11 cellular contexts compared by ENCODE assay signal in genomic region chr1:77834771-77835334, GRCh38. TPM values are rescaled to one million over a fixed set of nuclear protein-coding genes. Genes with fewer than 3 reads are reported as not detected.
DNase-seq lines count a peak whose midpoint lies in the region; ATAC-seq and TF ChIP-seq lines count a peak whose summit lies in the region.
"Had no signal": no experiment of that assay in that cellular context is flagged by ENCODE, and none has a peak within 500 bp of the region (broad histone marks: within the 10 kb centered on the region; RNA-seq: fewer than 3 reads in every experiment).

No MANE protein-coding gene starts in this region.

- no peaks in the 10 kb centered on the region for H3K9me3 Mint-ChIP-seq in activated CD4-positive, alpha-beta T cell treated with anti-CD3 and anti-CD28 coated beads, Interleukin-2, amount 10 ng/mL, durations not matched to agents 24 days and 14 days
- H3K9me3 Mint-ChIP-seq in stimulated activated effector memory CD8-positive, alpha-beta T cell treated with anti-CD3 and anti-CD28 coated beads, Interleukin-12 subunit alpha, Interleukin-12 subunit beta, amount 100 ng/mL, for 72 hours, result no peaks in the 10 kb centered on the region
- H3K9me3 Mint-ChIP-seq: activated naive CD4-positive, alpha-beta T cell treated with anti-CD3 and anti-CD28 coated beads, Interleukin-2, amount 50 U/mL, for 24 hours had no signal

- H3K9ac ChIP-seq in fibroblast of lung (ENCODE audit: insufficient read depth, low read length), result no peak overlapping the region

- H3K9me3 ChIP-seq in fibroblast of lung (ENCODE audit: control insufficient read depth, insufficient read depth, low read depth, low read length), result no peaks in the 10 kb centered on the region

- TF ChIP-seq CTCF in BJ (IDR thresholded peaks at IDR 0.05; ENCODE audit: insufficient read depth, low read depth, low read length) (no peak), fibroblast of lung (conservative IDR thresholded peaks at IDR 0.05 in 1 of 2, IDR thresholded peaks at IDR 0.05 in 1 of 2; ENCODE audit: low read depth in 1 of 2, low read length in 2 of 2) (no peak)

- no peaks in the 10 kb centered on the region for H3K4me1 Mint-ChIP-seq in activated CD4-positive, alpha-beta T cell treated with anti-CD3 and anti-CD28 coated beads, Interleukin-2, amount 10 ng/mL, durations not matched to agents 24 days and 14 days
- H3K4me1 Mint-ChIP-seq in stimulated activated effector memory CD8-positive, alpha-beta T cell treated with anti-CD3 and anti-CD28 coated beads, Interleukin-12 subunit alpha, Interleukin-12 subunit beta, amount 100 ng/mL, for 72 hours, result peaks cover 6% of the 10 kb centered on the region

- H4K20me1 ChIP-seq in fibroblast of lung (ENCODE audit: control insufficient read depth, extremely low read depth, insufficient read depth, low read length), result no peaks in the 10 kb centered on the region

- intact Hi-C loops in activated CD4-positive, alpha-beta T cell treated with anti-CD3 and anti-CD28 coated beads, Interleukin-2, amount 10 ng/mL, durations not matched to agents 24 days and 14 days (cut with micrococcal nuclease), result no loop called here

- H3K79me2 ChIP-seq in fibroblast of lung (ENCODE audit: control insufficient read depth, insufficient read depth, low read length), result no peaks in the 10 kb centered on the region

- DNase-seq in BJ (ENCODE audit: low read depth), result peak; percentile 45
- peak; percentile 98 for DNase-seq in NCI-H526 treated with DMSO at 0.1 percent for 48 hours (lab: John Stamatoyannopoulos, UW)
- DNase-seq in fibroblast of lung (ENCODE audit: low read depth in 2 of 2), result peak; percentile 71 to 94
- DNase-seq in non-pigmented ciliary epithelial cell (ENCODE audit: low read depth), result peak; percentile 28
- no peak for DNase-seq in activated CD4-positive, alpha-beta T cell treated with anti-CD3 and anti-CD28 coated beads, Interleukin-2, amount 10 ng/mL, durations not matched to agents 24 days and 14 days
- no peak for DNase-seq in stimulated activated effector memory CD8-positive, alpha-beta T cell treated with anti-CD3 and anti-CD28 coated beads, Interleukin-12 subunit alpha, Interleukin-12 subunit beta, amount 100 ng/mL, for 72 hours (ENCODE audit: low spot score in 2 of 2)
- no peak for DNase-seq in activated effector memory CD4-positive, alpha-beta T cell treated with Interleukin-2 at 50 U/mL for 16 hours
- DNase-seq: NCI-H1436 treated with DMSO at 0.1 percent for 48 hours; stimulated activated CD4-positive, alpha-beta T cell treated with anti-CD3 and anti-CD28 coated beads, Interleukin-2, amount 100 ng/mL, for 24 hours had no signal

- no peak overlapping the region for H2AFZ ChIP-seq in fibroblast of lung (ENCODE audit: low read length)

- no peak for ATAC-seq in GM19035 (IDR thresholded peaks at IDR 0.05; ENCODE audit: unreplicated experiment)
- ATAC-seq in stimulated activated effector memory CD8-positive, alpha-beta T cell treated with anti-CD3 and anti-CD28 coated beads, Interleukin-12 subunit alpha, Interleukin-12 subunit beta, amount 100 ng/mL, for 72 hours, result no peak

- H3K36me3 ChIP-seq in BJ (ENCODE audit: control insufficient read depth, insufficient read depth, low read length), result 0 out of 2 replicates have a peak, but pooled peaks cover 1% of the 10 kb centered on the region
- H3K36me3 ChIP-seq in fibroblast of lung (ENCODE audit: control insufficient read depth, insufficient read depth, low read length), result no peaks in the 10 kb centered on the region

- H3K36me3 Mint-ChIP-seq in activated CD4-positive, alpha-beta T cell treated with anti-CD3 and anti-CD28 coated beads, Interleukin-2, amount 10 ng/mL, durations not matched to agents 24 days and 14 days (ENCODE audit: low read depth), result peaks cover 14% of the 10 kb centered on the region
- H3K36me3 Mint-ChIP-seq in stimulated activated effector memory CD8-positive, alpha-beta T cell treated with anti-CD3 and anti-CD28 coated beads, Interleukin-12 subunit alpha, Interleukin-12 subunit beta, amount 100 ng/mL, for 72 hours, result peaks cover 46% of the 10 kb centered on the region

- peak overlapping the region; percentile 36 for H3K4me2 ChIP-seq in fibroblast of lung (ENCODE audit: extremely low read depth, insufficient read depth, low read length)

- POLR2A ChIA-PET in BJ (lab: Charles Lee), result interaction anchor here (0.7 kb wide), 1 partner anchor 8 kb away, joined by 3 read pairs; no protein-coding TSS in a partner anchor

- CTCF ChIA-PET in BJ (lab: Yijun Ruan, JAX), result no interaction called here

- no peak overlapping the region for H3K27ac Mint-ChIP-seq in activated CD4-positive, alpha-beta T cell treated with anti-CD3 and anti-CD28 coated beads, Interleukin-2, amount 10 ng/mL, durations not matched to agents 24 days and 14 days
- H3K27ac Mint-ChIP-seq in stimulated activated effector memory CD8-positive, alpha-beta T cell treated with anti-CD3 and anti-CD28 coated beads, Interleukin-12 subunit alpha, Interleukin-12 subunit beta, amount 100 ng/mL, for 72 hours, result no peak overlapping the region
- H3K27ac Mint-ChIP-seq: activated naive CD4-positive, alpha-beta T cell treated with anti-CD3 and anti-CD28 coated beads, Interleukin-2, amount 50 U/mL, for 24 hours had no signal

- H3K27ac ChIP-seq in fibroblast of lung (ENCODE audit: insufficient read depth, low read length), result no peak overlapping the region

- peaks cover 17% of the 10 kb centered on the region for H3K4me1 ChIP-seq in fibroblast of lung (ENCODE audit: control insufficient read depth, extremely low read depth, insufficient read depth, low read length)

- no peak overlapping the region for H3K4me3 ChIP-seq in BJ (ENCODE audit: low read depth, low read length)
- H3K4me3 ChIP-seq in fibroblast of lung (replicated peaks in 1 of 4; ENCODE audit: control extremely low read depth in 1 of 4, insufficient read depth in 1 of 4, low read depth in 3 of 4, low read length in 4 of 4), result peak overlapping the region in 1 of 4 experiments; percentile 17

- no peak overlapping the region for H3K4me3 Mint-ChIP-seq in activated CD4-positive, alpha-beta T cell treated with anti-CD3 and anti-CD28 coated beads, Interleukin-2, amount 10 ng/mL, durations not matched to agents 24 days and 14 days
- H3K4me3 Mint-ChIP-seq in stimulated activated effector memory CD8-positive, alpha-beta T cell treated with anti-CD3 and anti-CD28 coated beads, Interleukin-12 subunit alpha, Interleukin-12 subunit beta, amount 100 ng/mL, for 72 hours, result no peak overlapping the region
- H3K4me3 Mint-ChIP-seq: activated naive CD4-positive, alpha-beta T cell treated with anti-CD3 and anti-CD28 coated beads, Interleukin-2, amount 50 U/mL, for 24 hours had no signal

- H3K27me3 ChIP-seq in BJ (ENCODE audit: control insufficient read depth, insufficient read depth, low read length), result no peaks in the 10 kb centered on the region
- H3K27me3 ChIP-seq in fibroblast of lung (ENCODE audit: control insufficient read depth, insufficient read depth, low read length), result no peaks in the 10 kb centered on the region

- no peaks in the 10 kb centered on the region for H3K27me3 Mint-ChIP-seq in activated CD4-positive, alpha-beta T cell treated with anti-CD3 and anti-CD28 coated beads, Interleukin-2, amount 10 ng/mL, durations not matched to agents 24 days and 14 days
- H3K27me3 Mint-ChIP-seq: activated naive CD4-positive, alpha-beta T cell treated with anti-CD3 and anti-CD28 coated beads, Interleukin-2, amount 50 U/mL, for 24 hours had no signal

RNA-seq across cellular contexts. Expression of gene NEXN, which starts 53.6 kb away (rescaled TPM):
- polyA plus RNA-seq in BJ (2011; rRNA removed) (7.8 and 16.9 TPM in 2 replicates), fibroblast of lung (36.3 and 49.0 TPM in 2 replicates)
- polyA minus RNA-seq in BJ (2011; rRNA and poly(A)+ RNA removed), result 3.6 and 6.7 TPM in 2 replicates
- 16.2 and 24.4 TPM in 2 replicates for total RNA-seq in fibroblast of lung
- 83.2 and 112 TPM in 2 replicates for polyA plus RNA-seq in fibroblast of lung (2012)
- 1.6 and 3.1 TPM in 2 replicates for polyA minus RNA-seq in fibroblast of lung (ENCODE audit: low replicate concordance)
- total RNA-seq in activated CD4-positive, alpha-beta T cell treated with anti-CD3 and anti-CD28 coated beads, Interleukin-2, amount 10 ng/mL, durations not matched to agents 24 days and 14 days, result 0.44 and 0.64 TPM in 2 replicates

RNA-seq across cellular contexts. Expression of gene MIGA1, which starts 55.4 kb away (rescaled TPM):
- polyA plus RNA-seq in BJ (2011; rRNA removed) (3.3 and 7.1 TPM in 2 replicates), fibroblast of lung (7.6 and 10.3 TPM in 2 replicates)
- 6.8 TPM in 2 replicates for polyA minus RNA-seq in BJ (2011; rRNA and poly(A)+ RNA removed)
- total RNA-seq in fibroblast of lung, result 10.5 and 14.0 TPM in 2 replicates
- 6.3 and 8.7 TPM in 2 replicates for polyA plus RNA-seq in fibroblast of lung (2012)
- 5.9 and 8.0 TPM in 2 replicates for polyA minus RNA-seq in fibroblast of lung (ENCODE audit: low replicate concordance)
- total RNA-seq in activated CD4-positive, alpha-beta T cell treated with anti-CD3 and anti-CD28 coated beads, Interleukin-2, amount 10 ng/mL, durations not matched to agents 24 days and 14 days, result 7.5 and 7.6 TPM in 2 replicates

Comparison
In these comparisons a context has a peak if more than half of its experiments do, and no peak if none do; other contexts are left out.
1. DNase-seq: peak in BJ (single experiment), NCI-H526 treated with DMSO at 0.1 percent for 48 hours (single experiment), fibroblast of lung (2 of 2) and non-pigmented ciliary epithelial cell (single experiment); none in activated CD4-positive, alpha-beta T cell treated with anti-CD3 and anti-CD28 coated beads, Interleukin-2, amount 10 ng/mL, durations not matched to agents 24 days and 14 days (single experiment), stimulated activated effector memory CD8-positive, alpha-beta T cell treated with anti-CD3 and anti-CD28 coated beads, Interleukin-12 subunit alpha, Interleukin-12 subunit beta, amount 100 ng/mL, for 72 hours (0 of 2) and activated effector memory CD4-positive, alpha-beta T cell treated with Interleukin-2 at 50 U/mL for 16 hours (single experiment).
2. RNA of gene NEXN, which starts 53.6 kb away (total RNA-seq): 16.2 to 24.4 TPM in fibroblast of lung; 0.44 to 0.64 TPM in activated CD4-positive, alpha-beta T cell treated with anti-CD3 and anti-CD28 coated beads, Interleukin-2, amount 10 ng/mL, durations not matched to agents 24 days and 14 days; every median in the first group is over 10 times any median in the second.